In genomic region chr5:16626696-16627264, GRCh38 we compare ENCODE assay signal across 10 cellular contexts. TPM values are rescaled to one million over a fixed set of nuclear protein-coding genes. Genes with fewer than 3 reads are reported as not detected.
A peak's percentile ranks its signal among the peaks of the same experiment; 100 is the strongest.
DNase-seq lines count a peak whose midpoint lies in the region; ATAC-seq and TF ChIP-seq lines count a peak whose summit lies in the region.
"Had no signal": no experiment of that assay in that cellular context is flagged by ENCODE, and none has a peak within 500 bp of the region (broad histone marks: within the 10 kb centered on the region; RNA-seq: fewer than 3 reads in every experiment).

No MANE protein-coding gene starts in this region.

- no peaks in the 10 kb centered on the region for H3K9me3 Mint-ChIP-seq in chondrocyte (ENCODE audit: low read depth)
- H3K9me3 Mint-ChIP-seq in neural progenitor cell = peaks cover 2% of the 10 kb centered on the region
- no peaks in the 10 kb centered on the region for H3K9me3 Mint-ChIP-seq in stimulated activated memory B cell treated with anti-CD40 and anti-IgM and Interleukin-4, amounts not matched to agents 10 μg/mL and 1 μg/mL and 100 μg/mL, for 72 hours

- no peak overlapping the region for H2AFZ ChIP-seq in neural progenitor cell (replicated peaks)

- no peaks in the 10 kb centered on the region for H3F3A ChIP-seq in neural progenitor cell (ENCODE audit: low read depth)

- H3K4me3 ChIP-seq in right lobe of liver (no peak overlapping the region), neural progenitor cell (no peak overlapping the region)
- H3K4me3 ChIP-seq: K562 had no signal

- H4K20me1 ChIP-seq in neural progenitor cell (ENCODE audit: low read depth) = no peaks in the 10 kb centered on the region

- 41% methylated on average over 5 of the region's 5 CpGs for WGBS in right lobe of liver (ENCODE audit: insufficient coverage, low coverage, low lambda C conversion rate, missing lambda C conversion rate)

- H3K36me3 ChIP-seq in right lobe of liver (no peaks in the 10 kb centered on the region), neural progenitor cell (no peaks in the 10 kb centered on the region)

- TF ChIP-seq CTCF in right lobe of liver (IDR thresholded peaks at IDR 0.05) (no peak), chondrocyte (IDR thresholded peaks at IDR 0.05) (no peak), neural progenitor cell (IDR thresholded peaks at IDR 0.05) (no peak)

- peak overlapping the region in 1 of 3 donors; percentile 25 for H3K27ac ChIP-seq in right lobe of liver
- H3K27ac ChIP-seq in neural progenitor cell = no peak overlapping the region
- H3K27ac ChIP-seq: VCaP had no signal

- H3K4me1 ChIP-seq in right lobe of liver (no peaks in the 10 kb centered on the region), neural progenitor cell (no peaks in the 10 kb centered on the region)

- no peak for TF ChIP-seq POLR2A in right lobe of liver (IDR thresholded peaks at IDR 0.05)

- peak; percentile 99 for DNase-seq in NOMO-1 treated with DMSO at 0.1 percent for 48 hours (lab: John Stamatoyannopoulos, UW; ENCODE audit: unreplicated experiment)
- no peak for DNase-seq in right lobe of liver
- no peak for DNase-seq in C1 segment of cervical spinal cord (lab: John Stamatoyannopoulos, UW)
- no peak for DNase-seq in chondrocyte (ENCODE audit: low spot score)
- DNase-seq in neural progenitor cell (ENCODE audit: low spot score) = no peak

- H3K79me2 ChIP-seq in neural progenitor cell (ENCODE audit: low read depth) = no peaks in the 10 kb centered on the region

- H3K27me3 ChIP-seq in right lobe of liver (no peaks in the 10 kb centered on the region), neural progenitor cell (no peaks in the 10 kb centered on the region)

- H3K36me3 Mint-ChIP-seq in chondrocyte (ENCODE audit: low read depth) (no peaks in the 10 kb centered on the region), neural progenitor cell (no peaks in the 10 kb centered on the region)
- no peaks in the 10 kb centered on the region for H3K36me3 Mint-ChIP-seq in stimulated activated memory B cell treated with anti-CD40 and anti-IgM and Interleukin-4, amounts not matched to agents 10 μg/mL and 1 μg/mL and 100 μg/mL, for 72 hours

- H3K4me3 Mint-ChIP-seq in chondrocyte (ENCODE audit: unreplicated experiment) (no peak overlapping the region), neural progenitor cell (no peak overlapping the region)
- no peak overlapping the region for H3K4me3 Mint-ChIP-seq in stimulated activated memory B cell treated with anti-CD40 and anti-IgM and Interleukin-4, amounts not matched to agents 10 μg/mL and 1 μg/mL and 100 μg/mL, for 72 hours

- intact Hi-C loops in right lobe of liver (cut with DNase I) = no loop called here

- H3K27me3 Mint-ChIP-seq in chondrocyte (ENCODE audit: low read depth) (peaks cover 19% of the 10 kb centered on the region), neural progenitor cell (ENCODE audit: insufficient read depth, low read depth) (peaks cover 4% of the 10 kb centered on the region)
- no peaks in the 10 kb centered on the region for H3K27me3 Mint-ChIP-seq in stimulated activated memory B cell treated with anti-CD40 and anti-IgM and Interleukin-4, amounts not matched to agents 10 μg/mL and 1 μg/mL and 100 μg/mL, for 72 hours

- ATAC-seq in GM18873 (IDR thresholded peaks at IDR 0.05; ENCODE audit: low FRiP score, unreplicated experiment) = peak; percentile 72
- peak; percentile 61 for ATAC-seq in HG02642 (IDR thresholded peaks at IDR 0.05; ENCODE audit: poor library complexity, unreplicated experiment)
- peak in 3 of 4 donors; percentile 26 to 76 (median 28) for ATAC-seq in right lobe of liver
- no peak for ATAC-seq in stimulated activated memory B cell treated with anti-CD40 and anti-IgM and Interleukin-4, amounts not matched to agents 10 μg/mL and 1 μg/mL and 100 μg/mL, for 72 hours
- ATAC-seq: K562 had no signal

- H3K4me2 ChIP-seq in neural progenitor cell = no peak overlapping the region

- H3K9me3 ChIP-seq in right lobe of liver = no peaks in the 10 kb centered on the region
- no peaks in the 10 kb centered on the region for H3K9me3 ChIP-seq in neural progenitor cell (ENCODE audit: low read depth)

- H3K27ac Mint-ChIP-seq in chondrocyte (ENCODE audit: unreplicated experiment) (no peak overlapping the region), neural progenitor cell (no peak overlapping the region)
- no peak overlapping the region for H3K27ac Mint-ChIP-seq in stimulated activated memory B cell treated with anti-CD40 and anti-IgM and Interleukin-4, amounts not matched to agents 10 μg/mL and 1 μg/mL and 100 μg/mL, for 72 hours

- H3K4me1 Mint-ChIP-seq in chondrocyte (ENCODE audit: low read depth) = peaks cover 4% of the 10 kb centered on the region
- H3K4me1 Mint-ChIP-seq in neural progenitor cell = no peaks in the 10 kb centered on the region
- peaks cover 18% of the 10 kb centered on the region for H3K4me1 Mint-ChIP-seq in stimulated activated memory B cell treated with anti-CD40 and anti-IgM and Interleukin-4, amounts not matched to agents 10 μg/mL and 1 μg/mL and 100 μg/mL, for 72 hours

- no peak overlapping the region for H3K9ac ChIP-seq in neural progenitor cell

RNA-seq across cellular contexts. Expression of gene RETREG1, which starts 10.0 kb away (rescaled TPM):
- total RNA-seq in right lobe of liver = 10 to 100 TPM; 17.2 to 70.8 (median 30.2) TPM
- total RNA-seq in chondrocyte = 2.8 to 3.3 TPM (median 2.9 TPM) in 3 replicates
- 0.99 and 3.0 TPM in 2 replicates for total RNA-seq in neural progenitor cell (ENCODE audit: low replicate concordance)
